In genomic region chrX:77918568-77918967, GRCh38 we compare ENCODE assay signal across 17 cellular contexts. TPM values are rescaled to one million over a fixed set of nuclear protein-coding genes. Genes with fewer than 3 reads are reported as not detected.
A peak's percentile ranks its signal among the peaks of the same experiment; 100 is the strongest.
DNase-seq lines count a peak whose midpoint lies in the region; ATAC-seq and TF ChIP-seq lines count a peak whose summit lies in the region.
"Had no signal": no experiment of that assay in that cellular context is flagged by ENCODE, and none has a peak within 500 bp of the region (broad histone marks: within the 10 kb centered on the region; RNA-seq: fewer than 3 reads in every experiment).

No MANE protein-coding gene starts in this region.

- H4K91ac ChIP-seq in IMR-90 (ENCODE audit: insufficient read depth, low read depth, low read length): no peak overlapping the region

- TF ChIP-seq CTCF in IMR-90 (conservative IDR thresholded peaks at IDR 0.05; ENCODE audit: low read depth, low read length): no peak

- H4K20me1 ChIP-seq in IMR-90 (ENCODE audit: insufficient read depth, low read length): peaks cover 4% of the 10 kb centered on the region; the same call in 1 of the 2 replicates

- peaks cover 0 to 7% of the 10 kb centered on the region in 2 experiments; a peak in 1 of 4 replicates for H3K79me1 ChIP-seq in IMR-90 (ENCODE audit: low read depth in 1 of 2, low read length in 2 of 2)

- TF ChIP-seq POLR2A in IMR-90 (IDR thresholded peaks at IDR 0.05; ENCODE audit: low read depth, low read length): no peak

- in situ Hi-C loops in IMR-90 (cut with MboI; ENCODE audit: low sequenced_read_pairs): loop anchor here (10.0 kb wide), 1 partner anchor 96 kb away; no protein-coding TSS in a partner anchor

- H2AFZ ChIP-seq in IMR-90 (replicated peaks; ENCODE audit: low read length, poor library complexity): no peak overlapping the region

- no peak overlapping the region for H4K5ac ChIP-seq in IMR-90 (ENCODE audit: low read depth, low read length)

- no peaks in the 10 kb centered on the region for H3K9me1 ChIP-seq in IMR-90 (ENCODE audit: insufficient read depth, low read length)

- H2BK15ac ChIP-seq in IMR-90 (ENCODE audit: low read depth, low read length): no peak overlapping the region

- intact Hi-C loops in IMR-90 (cut with micrococcal nuclease): no loop called here

- no CpG with 5 or more reads among the region's 3 CpGs for WGBS in IMR-90 (ENCODE audit: extremely low coverage in 2 of 2, insufficient read length in 1 of 2), 2 experiments

- no peak overlapping the region for H2BK20ac ChIP-seq in IMR-90 (ENCODE audit: low read depth, low read length)

- H2BK120ac ChIP-seq in IMR-90 (ENCODE audit: low read depth, low read length): no peak overlapping the region

- no peaks in the 10 kb centered on the region for H3K36me3 ChIP-seq in IMR-90 (ENCODE audit: control insufficient read depth, insufficient read depth, low read length)
- H3K36me3 ChIP-seq: cardiac muscle cell, gastroesophageal sphincter, suprapubic skin had no signal

- H3K4me3 ChIP-seq in IMR-90 (ENCODE audit: insufficient read depth, low read depth, low read length): no peak overlapping the region
- H3K4me3 ChIP-seq: cardiac muscle cell, gastroesophageal sphincter, suprapubic skin had no signal

- DNase-seq in AML-193 (lab: John Stamatoyannopoulos, UW) (peak; percentile 50 to 51), IMR-90 (peak; percentile 15), astrocyte of the hippocampus (ENCODE audit: low read depth, low spot score) (peak; percentile 28), iris pigment epithelial cell (ENCODE audit: low read depth) (peak; percentile 25), NCI-H2029 treated with DMSO at 0.1 percent for 48 hours (lab: John Stamatoyannopoulos, UW) (no peak), foreskin melanocyte (no peak)
- DNase-seq: activated CD4-positive, alpha-beta T cell treated with anti-CD3 and anti-CD28 coated beads, Interleukin-2, amount 50 U/mL, for 48 hours; effector memory CD4-positive, alpha-beta T cell; NCI-H2107; NCI-H526; small intestine; stimulated activated CD4-positive, alpha-beta T cell treated with anti-CD3 and anti-CD28 coated beads, Interleukin-4, amount 100 ng/mL, for 4 hours had no signal

- H3K9ac ChIP-seq in IMR-90 (ENCODE audit: low read depth, low read length): no peak overlapping the region

- H3K14ac ChIP-seq in IMR-90 (replicated peaks; ENCODE audit: low read depth, low read length): no peak overlapping the region

- no peaks in the 10 kb centered on the region for H3K27me3 ChIP-seq in IMR-90 (ENCODE audit: control insufficient read depth, insufficient read depth, low read length)
- H3K27me3 ChIP-seq: cardiac muscle cell, gastroesophageal sphincter, suprapubic skin had no signal

- H4K8ac ChIP-seq in IMR-90 (ENCODE audit: low read depth in 2 of 2, low read length in 2 of 2): no peak overlapping the region

- dilution Hi-C loops in IMR-90 (cut with HindIII; ENCODE audit: low sequenced_read_pairs, unreplicated experiment): no loop called here

- H3K23ac ChIP-seq in IMR-90 (ENCODE audit: low read depth, low read length): no peak overlapping the region

- TF ChIP-seq RAD21 in IMR-90 (IDR thresholded peaks at IDR 0.05; ENCODE audit: low read length): no peak

- H2AK9ac ChIP-seq in IMR-90 (replicated peaks; ENCODE audit: low read depth, low read length, poor library complexity): no peak overlapping the region

- no peaks in the 10 kb centered on the region for H3K9me3 ChIP-seq in IMR-90 (ENCODE audit: control insufficient read depth, insufficient read depth, low read length)
- H3K9me3 ChIP-seq: gastroesophageal sphincter, suprapubic skin had no signal

- no peak overlapping the region for H3K27ac ChIP-seq in IMR-90 (ENCODE audit: insufficient read depth, low read length)
- H3K27ac ChIP-seq: cardiac muscle cell, gastroesophageal sphincter, suprapubic skin had no signal

- CTCF ChIA-PET in IMR-90 (lab: Yijun Ruan, JAX): no interaction called here

- no TSS peak for BruUV-seq in IMR-90 (replicated peaks; lab: Mats Ljungman, UMichigan)

- no peak overlapping the region for H3K4ac ChIP-seq in IMR-90 (ENCODE audit: low read depth, low read length)

- no peak overlapping the region for H2BK5ac ChIP-seq in IMR-90 (ENCODE audit: low read depth, low read length, poor library complexity, severe bottlenecking)

- H3K18ac ChIP-seq in IMR-90 (ENCODE audit: low read depth, low read length): no peak overlapping the region

- H3K56ac ChIP-seq in IMR-90 (ENCODE audit: extremely low read depth, insufficient read depth, low read length): no peak overlapping the region

- no peak overlapping the region for H2AK5ac ChIP-seq in IMR-90 (ENCODE audit: low read depth, low read length)

- peaks cover 2% of the 10 kb centered on the region; the same call in 1 of the 2 replicates for H3K4me1 ChIP-seq in IMR-90 (ENCODE audit: control insufficient read depth, insufficient read depth, low read length)

- no peak overlapping the region for H3K4me2 ChIP-seq in IMR-90 (ENCODE audit: low read depth, low read length)

- POLR2A ChIA-PET in IMR-90 (lab: Charles Lee; ENCODE audit: unreplicated experiment): no interaction called here

- ATAC-seq in IMR-90 (ENCODE audit: low read depth) (no peak), HG02885 (IDR thresholded peaks at IDR 0.05; ENCODE audit: poor library complexity, unreplicated experiment) (no peak)
- ATAC-seq: gastroesophageal sphincter had no signal

TF ChIP-seq in IMR-90, 13 proteins besides CTCF, POLR2A, EP300 and RAD21:
- TF ChIP-seq MAFK (IDR thresholded peaks at IDR 0.05; ENCODE audit: low read depth, low read length) (no peak), RFX5 (IDR thresholded peaks at IDR 0.05; ENCODE audit: low read depth, low read length) (no peak), CEBPB (IDR thresholded peaks at IDR 0.05; ENCODE audit: low read depth, low read length) (0 out of 2 replicates have a peak, but pooled peaks have one; percentile 34)

RNA-seq across cellular contexts. Expression of gene ATP7A, which starts 8.1 kb away (rescaled TPM):
- total RNA-seq in IMR-90 (2012; rRNA removed): 21.1 and 22.4 TPM in 2 replicates
- 2.9 and 4.2 TPM in 2 replicates for polyA plus RNA-seq in IMR-90 (2012; rRNA removed)
- polyA plus RNA-seq in IMR-90 (2012; cell fraction: cytosol; rRNA removed): 0.75 and 0.89 TPM in 2 replicates
- 0.41 and 3.3 TPM in 2 replicates for polyA plus RNA-seq in IMR-90 (2012; cell fraction: nucleus; rRNA removed; ENCODE audit: low replicate concordance)

RNA-seq across cellular contexts. Expression of gene COX7B, which starts 19.3 kb away (rescaled TPM):
- 330 and 336 TPM in 2 replicates for total RNA-seq in IMR-90 (2012; rRNA removed)
- 768 and 912 TPM in 2 replicates for polyA plus RNA-seq in IMR-90 (2012; rRNA removed)
- 277 and 421 TPM in 2 replicates for polyA plus RNA-seq in IMR-90 (2012; cell fraction: cytosol; rRNA removed)
- polyA plus RNA-seq in IMR-90 (2012; cell fraction: nucleus; rRNA removed; ENCODE audit: low replicate concordance): 49.7 and 337 TPM in 2 replicates

RNA-seq across cellular contexts. Expression of gene MAGT1, which starts 23.3 kb away (rescaled TPM):
- total RNA-seq in IMR-90 (2012; rRNA removed): 74.7 and 82.8 TPM in 2 replicates
- polyA plus RNA-seq in IMR-90 (2012; rRNA removed): 25.3 and 27.3 TPM in 2 replicates
- polyA plus RNA-seq in IMR-90 (2012; cell fraction: cytosol; rRNA removed): 23.9 and 58.3 TPM in 2 replicates
- polyA plus RNA-seq in IMR-90 (2012; cell fraction: nucleus; rRNA removed; ENCODE audit: low replicate concordance): 6.3 and 14.3 TPM in 2 replicates

RNA-seq across cellular contexts. Expression of gene PGAM4, which starts 50.9 kb away (rescaled TPM):
- 0.72 TPM in 1 of 2 replicates, not detected in the other for total RNA-seq in IMR-90 (2012; rRNA removed)
- polyA plus RNA-seq in IMR-90 (2012; rRNA removed): 0.46 TPM in 1 of 2 replicates, not detected in the other
- not detected in 2 replicates for polyA plus RNA-seq in IMR-90 (2012; cell fraction: cytosol; rRNA removed)
- polyA plus RNA-seq in IMR-90 (2012; cell fraction: nucleus; rRNA removed; ENCODE audit: low replicate concordance): not detected in 2 replicates
- total RNA-seq: cardiac muscle cell, gastroesophageal sphincter, lower leg skin, suprapubic skin had no signal
- polyA plus RNA-seq: small intestine had no signal

Comparison
In these comparisons a context has a peak if more than half of its experiments do, and no peak if none do; other contexts are left out.
1. DNase-seq: peak in AML-193 (2 of 2), IMR-90 (single experiment), astrocyte of the hippocampus (single experiment) and iris pigment epithelial cell (single experiment); none in NCI-H2029 treated with DMSO at 0.1 percent for 48 hours (single experiment) and foreskin melanocyte (single experiment).